Comparison of ENCODE assay signal across 8 cellular contexts in genomic region chr13:102845630-102846260, GRCh38. TPM values are rescaled to one million over a fixed set of nuclear protein-coding genes. Genes with fewer than 3 reads are reported as not detected.
DNase-seq lines count a peak whose midpoint lies in the region; ATAC-seq and TF ChIP-seq lines count a peak whose summit lies in the region.

ERCC5 (plus strand) TSS chr13:102846032; CDS start chr13:102846267, 235 bp downstream.

- H3K4me1 ChIP-seq in SK-N-SH (ENCODE audit: control insufficient read depth in 1 of 2, insufficient read depth in 2 of 2, low read depth in 1 of 2, low read length in 1 of 2) (peaks cover 0 to 12% of the 10 kb centered on the region in 2 experiments; a peak in 3 of 4 replicates), gastroesophageal sphincter (peaks cover 4 to 47% (median 6%) of the 10 kb centered on the region in 3 donors)

- POLR2A ChIA-PET in SK-N-SH (lab: Yijun Ruan, JAX): interaction anchor here (0.8 to 2.1 kb wide), 5 partner anchors 14 to 254 kb away, joined by 3 to 20 read pairs (median 8); partner anchors contain the start of genes TEX30 and TPP2

- H3K27ac ChIP-seq in SK-N-SH (ENCODE audit: low read depth in 2 of 2, low read length in 1 of 2) (peak within 1 kb of the TSS; percentile 87 to 96), gastroesophageal sphincter (peak within 1 kb of the TSS; percentile 75 to 99 (median 96))

- H3K27me3 ChIP-seq in SK-N-SH (ENCODE audit: insufficient read depth) (no peaks in the 10 kb centered on the region), gastroesophageal sphincter (no peaks in the 10 kb centered on the region)

- no peaks in the 10 kb centered on the region for H3K9me2 ChIP-seq in SK-N-SH

- WGBS in SK-N-SH (ENCODE audit: low lambda C conversion rate): under 1% methylated on average over 21 of the region's 49 CpGs
- WGBS in gastroesophageal sphincter (ENCODE audit: low coverage in 1 of 2), 2 donors: 0% methylated on average over 9 of the region's 49 CpGs; no CpG with 5 or more reads in 1 of the 2 donors

- TF ChIP-seq RAD21 in SK-N-SH (IDR thresholded peaks at IDR 0.05; ENCODE audit: low read length): peak; percentile 27; the same call in 1 of the 2 replicates

- TF ChIP-seq CTCF in HFFc6 (IDR thresholded peaks at IDR 0.05) (no peak; the same call in 1 of the 2 replicates), SK-N-SH (IDR thresholded peaks at IDR 0.05) (no peak), gastroesophageal sphincter (IDR thresholded peaks at IDR 0.05) (no peak)

- H3K4me2 ChIP-seq in SK-N-SH: peak within 1 kb of the TSS; percentile 91

- CTCF ChIA-PET in SK-N-SH (lab: Yijun Ruan, JAX): interaction anchor here (0.6 to 6.9 kb wide), 17 partner anchors 12 to 1701 kb away, joined by 3 to 70 read pairs (median 4); partner anchors contain the start of genes BIVM, POGLUT2 and TEX30

- peaks cover 45% of the 10 kb centered on the region for H3K79me2 ChIP-seq in SK-N-SH (ENCODE audit: insufficient read depth)

- H3K9me3 Mint-ChIP-seq in HFFc6: no peaks in the 10 kb centered on the region

- H3K36me3 Mint-ChIP-seq in HFFc6 (ENCODE audit: low read depth): peaks cover 9% of the 10 kb centered on the region; the same call in 1 of the 2 replicates

- H3K4me3 ChIP-seq in SK-N-SH (ENCODE audit: low read depth in 2 of 2, low read length in 1 of 2) (peak within 1 kb of the TSS; percentile 96 to 99), gastroesophageal sphincter (peak within 1 kb of the TSS; percentile 93 to 97)

- peak; percentile 31 to 45; a peak in 1 of 4 replicates for TF ChIP-seq EP300 in SK-N-SH (IDR thresholded peaks at IDR 0.05; ENCODE audit: borderline replicate concordance in 1 of 2, low read depth in 1 of 2, low read length in 1 of 2)
- no peak for TF ChIP-seq EP300 in gastroesophageal sphincter (IDR thresholded peaks at IDR 0.05)

- 0 out of 2 replicates have a peak, but pooled peaks cover 2% of the 10 kb centered on the region for H3K27me3 Mint-ChIP-seq in HFFc6 (ENCODE audit: insufficient read depth)

- H3K4me1 Mint-ChIP-seq in HFFc6 (ENCODE audit: low read depth): peaks cover 34% of the 10 kb centered on the region

- H3K9me3 ChIP-seq in SK-N-SH (no peaks in the 10 kb centered on the region), gastroesophageal sphincter (no peaks in the 10 kb centered on the region)

- peak within 1 kb of the TSS; percentile 93 for H3K27ac Mint-ChIP-seq in HFFc6

- TF ChIP-seq POLR2A in gastroesophageal sphincter (IDR thresholded peaks at IDR 0.05): peak; percentile 79 to 81

- H3F3A ChIP-seq in SK-N-SH (replicated peaks; ENCODE audit: insufficient read depth): peaks cover 18% of the 10 kb centered on the region

- DNase-seq in GM04504 (ENCODE audit: low read depth): peak; percentile 95
- DNase-seq in HFFc6: peak; percentile 97
- peak; percentile 100 for DNase-seq in NAMALWA (ENCODE audit: low spot score)
- DNase-seq in SK-N-SH: peak; percentile 81
- peak; percentile 94 for DNase-seq in activated naive CD4-positive, alpha-beta T cell treated with anti-CD3 and anti-CD28 coated beads, Interleukin-2, amount 50 U/mL, for 16 hours
- DNase-seq in non-pigmented ciliary epithelial cell (ENCODE audit: low read depth): peak; percentile 82
- DNase-seq in superior temporal gyrus (ENCODE audit: extremely low spot score): peak; percentile 99

- H4K20me1 ChIP-seq in SK-N-SH (ENCODE audit: insufficient read depth): peaks cover 11% of the 10 kb centered on the region; the same call in 1 of the 2 replicates

- peak within 1 kb of the TSS; percentile 96 for H2AFZ ChIP-seq in SK-N-SH (ENCODE audit: low read depth)

- H3K36me3 ChIP-seq in SK-N-SH (replicated peaks in 1 of 2; ENCODE audit: control insufficient read depth in 1 of 2, insufficient read depth in 2 of 2, low read length in 1 of 2): peaks cover 16 to 19% of the 10 kb centered on the region in 2 experiments
- H3K36me3 ChIP-seq in gastroesophageal sphincter: peaks cover 0 to 18% of the 10 kb centered on the region in 2 donors

- peak within 1 kb of the TSS; percentile 99 for H3K4me3 Mint-ChIP-seq in HFFc6

- H3K9ac ChIP-seq in SK-N-SH: peak within 1 kb of the TSS; percentile 89

- ATAC-seq in gastroesophageal sphincter: peak; percentile 96

TF ChIP-seq in SK-N-SH, 30 proteins besides CTCF, POLR2A, EP300 and RAD21 (continues in another document):
- TF ChIP-seq YY1 (IDR thresholded peaks at IDR 0.05; ENCODE audit: low read depth): peak; percentile 71; the same call in 1 of the 2 replicates
- peak; percentile 45; the same call in 1 of the 2 replicates for TF ChIP-seq PBX3 (IDR thresholded peaks at IDR 0.05)
- TF ChIP-seq TAF1 (IDR thresholded peaks at IDR 0.05; ENCODE audit: borderline replicate concordance, low read depth, low read length): peak; percentile 78; the same call in 1 of the 2 replicates
- TF ChIP-seq NFIC (IDR thresholded peaks at IDR 0.05; ENCODE audit: borderline replicate concordance): no peak
- peak; percentile 62; the same call in 1 of the 2 replicates for TF ChIP-seq SIN3A (IDR thresholded peaks at IDR 0.05; ENCODE audit: borderline replicate concordance, low read depth, low read length)
- TF ChIP-seq EZH2phosphoT487 (IDR thresholded peaks at IDR 0.05; ENCODE audit: borderline replicate concordance, low read depth): no peak
- TF ChIP-seq RFX5 (IDR thresholded peaks at IDR 0.05; ENCODE audit: low read length): peak; percentile 45; the same call in 1 of the 2 replicates
- peak; percentile 92 for TF ChIP-seq MXI1 (IDR thresholded peaks at IDR 0.05; ENCODE audit: low read depth, low read length)
- no peak for TF ChIP-seq USF1 (IDR thresholded peaks at IDR 0.05; ENCODE audit: borderline replicate concordance, low read depth)
- no peak for TF ChIP-seq RXRA (IDR thresholded peaks at IDR 0.05; ENCODE audit: borderline replicate concordance, low read depth)
- TF ChIP-seq ELF1 (IDR thresholded peaks at IDR 0.05): peak; percentile 99
- TF ChIP-seq TCF12 (IDR thresholded peaks at IDR 0.05): no peak
- TF ChIP-seq GABPA (IDR thresholded peaks at IDR 0.05; ENCODE audit: low read depth): peak; percentile 94
- no peak for TF ChIP-seq FOSL2 (IDR thresholded peaks at IDR 0.05; ENCODE audit: borderline replicate concordance, low read depth)
- no peak; the same call in 1 of the 2 replicates for TF ChIP-seq FOXM1 (IDR thresholded peaks at IDR 0.05; ENCODE audit: low read depth)
- TF ChIP-seq MAX (IDR thresholded peaks at IDR 0.05; ENCODE audit: low read depth): peak; percentile 88
- TF ChIP-seq IRF3 (IDR thresholded peaks at IDR 0.05; ENCODE audit: low read depth, low read length): no peak
- TF ChIP-seq NRF1 (IDR thresholded peaks at IDR 0.05; ENCODE audit: low read depth, low read length): peak; percentile 28; the same call in 1 of the 2 replicates
- peak; percentile 95 for TF ChIP-seq POLR2AphosphoS5 (IDR thresholded peaks at IDR 0.05; ENCODE audit: low read depth, low read length)
- no peak for TF ChIP-seq RCOR1 (IDR thresholded peaks at IDR 0.05; ENCODE audit: low read length)

RNA-seq across cellular contexts. Expression of gene ERCC5, which starts in this region (rescaled TPM):
- 10 to 100 TPM; 54.1 to 64.4 (median 59.8) TPM for total RNA-seq in HFFc6 (2021; fragmentation: NEBNext Ultra II Directional; extraction: Animal tissue kit (Norgen Biotek cat#: 25700))
- 14.1 and 19.0 TPM in 2 replicates for polyA plus RNA-seq in SK-N-SH (2012; rRNA removed)
- 13.5 and 16.6 TPM in 2 replicates for polyA plus RNA-seq in SK-N-SH (2012; cell fraction: cytosol; rRNA removed)
- polyA plus RNA-seq in SK-N-SH (2012; cell fraction: nucleus; rRNA removed): 20.1 and 37.5 TPM in 2 replicates
- total RNA-seq in gastroesophageal sphincter: 10 to 100 TPM; 57.5 to 75.6 (median 65.2) TPM

Comparison
In these comparisons a context has a peak if more than half of its experiments do, and no peak if none do; other contexts are left out.
1. Peak in every context shown above with its lines: DNase-seq, ATAC-seq, H3K4me3 ChIP-seq and H3K27ac ChIP-seq.